In genomic region chr2:173751245-173751975, GRCh38 we compare ENCODE assay signal across 16 cellular contexts.
DNase-seq lines count a peak whose midpoint lies in the region; ATAC-seq and TF ChIP-seq lines count a peak whose summit lies in the region.
"Had no signal": no experiment of that assay in that cellular context is flagged by ENCODE, and none has a peak within 500 bp of the region (broad histone marks: within the 10 kb centered on the region; RNA-seq: fewer than 3 reads in every experiment).

No MANE protein-coding gene starts in this region.

- no peaks in the 10 kb centered on the region for H3K36me3 Mint-ChIP-seq in WTC11
- no peaks in the 10 kb centered on the region for H3K36me3 Mint-ChIP-seq in endodermal cell (ENCODE audit: low read depth)
- H3K36me3 Mint-ChIP-seq: CD4-positive, CD25-positive, alpha-beta regulatory T cell; IgD-negative memory B cell had no signal

- H3K9ac ChIP-seq in endodermal cell (ENCODE audit: extremely low read depth, low read length, poor library complexity, severe bottlenecking) (no peak overlapping the region), mesendoderm (ENCODE audit: low read length) (no peak overlapping the region)
- H3K9ac ChIP-seq: GM23248 had no signal

- H3K27me3 Mint-ChIP-seq in WTC11 (ENCODE audit: low read depth) (no peaks in the 10 kb centered on the region), endodermal cell (ENCODE audit: insufficient read depth) (no peaks in the 10 kb centered on the region)

- H3K23ac ChIP-seq in mesendoderm (ENCODE audit: low read length), result no peak overlapping the region

- H3K27me3 ChIP-seq in endodermal cell (ENCODE audit: control insufficient read depth, insufficient read depth, low read length, poor library complexity, severe bottlenecking) (no peaks in the 10 kb centered on the region), mesendoderm (ENCODE audit: insufficient read depth, low read length, poor library complexity) (no peaks in the 10 kb centered on the region)

- no peak overlapping the region for H2BK5ac ChIP-seq in mesendoderm (ENCODE audit: low read length)

- no peak overlapping the region for H3K56ac ChIP-seq in mesendoderm (ENCODE audit: low read length)

- H3K4ac ChIP-seq in mesendoderm (ENCODE audit: low read depth, low read length), result no peak overlapping the region

- CTCF ChIA-PET in WTC11 (lab: Charles Lee), result interaction anchor here (1.0 kb wide), 1 partner anchor 20 kb away, joined by 3 read pairs; no protein-coding TSS in a partner anchor

- H2AK5ac ChIP-seq in mesendoderm (ENCODE audit: low read length), result no peak overlapping the region

- H3K27ac ChIP-seq in endodermal cell (ENCODE audit: low read depth, low read length), result no peak overlapping the region
- H3K27ac ChIP-seq in mesendoderm (ENCODE audit: low read depth, low read length), result no peak overlapping the region
- H3K27ac ChIP-seq: GM23248 had no signal

- H2BK120ac ChIP-seq in mesendoderm (ENCODE audit: low read depth, low read length), result no peak overlapping the region

- H3K27ac Mint-ChIP-seq in WTC11 (no peak overlapping the region), endodermal cell (no peak overlapping the region)
- H3K27ac Mint-ChIP-seq: CD4-positive, CD25-positive, alpha-beta regulatory T cell; IgD-negative memory B cell had no signal

- H3K18ac ChIP-seq in mesendoderm (ENCODE audit: low read length), result no peak overlapping the region

- WGBS in endodermal cell (ENCODE audit: insufficient coverage in 1 of 2, insufficient read length in 1 of 2), 2 experiments, result 82 to 85% methylated on average over 7 to 9 of the region's 9 CpGs
- WGBS in mesendoderm (ENCODE audit: extremely low coverage, insufficient coverage, low lambda C conversion rate), result no CpG with 5 or more reads among the region's 9 CpGs

- no peak overlapping the region for H2BK15ac ChIP-seq in mesendoderm (replicated peaks; ENCODE audit: low read depth)

- H3K79me1 ChIP-seq in mesendoderm (ENCODE audit: low read length), result no peaks in the 10 kb centered on the region

- DNase-seq in WTC11 (ENCODE audit: low spot score) (no peak), endodermal cell (peak; percentile 53), mesendoderm (peak; percentile 24), activated T-cell treated with anti-CD3 and anti-CD28 coated beads for 4 hours (no peak), superior temporal gyrus (ENCODE audit: extremely low spot score) (no peak)
- DNase-seq in stimulated activated naive CD4-positive, alpha-beta T cell treated with Interleukin-2 at 50 U/mL for 16 hours (lab: John Stamatoyannopoulos, UW), result no peak
- DNase-seq: BE2C; C1 segment of cervical spinal cord; Caco-2; CD4-positive, CD25-positive, alpha-beta regulatory T cell; GDM1; H7; KG1 had no signal

- H4K8ac ChIP-seq in mesendoderm (ENCODE audit: low read depth, low read length), result no peak overlapping the region

- H3K4me3 Mint-ChIP-seq in WTC11 (no peak overlapping the region), endodermal cell (no peak overlapping the region)
- H3K4me3 Mint-ChIP-seq: CD4-positive, CD25-positive, alpha-beta regulatory T cell; IgD-negative memory B cell had no signal

- H3K4me3 ChIP-seq in endodermal cell (ENCODE audit: low read length) (no peak overlapping the region), mesendoderm (ENCODE audit: low read length) (no peak overlapping the region)
- H3K4me3 ChIP-seq: GM23248 had no signal

- H3K9me3 Mint-ChIP-seq in WTC11 (no peaks in the 10 kb centered on the region), endodermal cell (no peaks in the 10 kb centered on the region)
- H3K9me3 Mint-ChIP-seq: IgD-negative memory B cell had no signal

- H3K79me2 ChIP-seq in mesendoderm (ENCODE audit: control insufficient read depth, insufficient read depth, low read length), result no peaks in the 10 kb centered on the region

- H3K4me1 Mint-ChIP-seq in WTC11 (peaks cover 61% of the 10 kb centered on the region), endodermal cell (peaks cover 19% of the 10 kb centered on the region)
- H3K4me1 Mint-ChIP-seq: CD4-positive, CD25-positive, alpha-beta regulatory T cell had no signal

- ATAC-seq in WTC11, result peak; percentile 22
- no peak for ATAC-seq in HG03175 (IDR thresholded peaks at IDR 0.05; ENCODE audit: unreplicated experiment)

- TF ChIP-seq CTCF in WTC11 (IDR thresholded peaks at IDR 0.05) (no peak), endodermal cell (conservative IDR thresholded peaks at IDR 0.05) (no peak)

- no peak overlapping the region for H3K4me2 ChIP-seq in mesendoderm (ENCODE audit: low read length)

- H3K36me3 ChIP-seq in endodermal cell (ENCODE audit: control insufficient read depth, insufficient read depth, low read length) (no peaks in the 10 kb centered on the region), mesendoderm (ENCODE audit: control insufficient read depth, insufficient read depth, low read length) (no peaks in the 10 kb centered on the region)
- H3K36me3 ChIP-seq: BE2C had no signal

- no peaks in the 10 kb centered on the region for H3K9me3 ChIP-seq in endodermal cell (ENCODE audit: control insufficient read depth, low read length)
- H3K9me3 ChIP-seq: BE2C, Caco-2 had no signal

- POLR2A ChIA-PET in WTC11 (lab: Charles Lee), result no interaction called here

- H3K4me1 ChIP-seq in endodermal cell (ENCODE audit: control insufficient read depth, insufficient read depth, low read length) (no peaks in the 10 kb centered on the region), mesendoderm (ENCODE audit: control insufficient read depth, low read depth, low read length) (peaks cover 7% of the 10 kb centered on the region)
- H3K4me1 ChIP-seq: BE2C, Caco-2 had no signal

- no peak overlapping the region for H4K5ac ChIP-seq in mesendoderm (ENCODE audit: low read length)

TF ChIP-seq in WTC11, 78 proteins besides CTCF, POLR2A, EP300 and RAD21:
- TF ChIP-seq ZBTB21 (CRISPR knock-in tag; IDR thresholded peaks at IDR 0.05; ENCODE audit: borderline replicate concordance) (no peak), FOXK1 (CRISPR knock-in tag; IDR thresholded peaks at IDR 0.05) (no peak), E2F4 (CRISPR knock-in tag; IDR thresholded peaks at IDR 0.05; ENCODE audit: borderline replicate concordance, low read depth) (no peak), ZNF416 (CRISPR knock-in tag; IDR thresholded peaks at IDR 0.05) (no peak), ZNF263 (CRISPR knock-in tag; IDR thresholded peaks at IDR 0.05; ENCODE audit: low read depth) (no peak), CBFB (CRISPR knock-in tag; IDR thresholded peaks at IDR 0.05; ENCODE audit: low read depth) (no peak), ZNF317 (CRISPR knock-in tag; IDR thresholded peaks at IDR 0.05; ENCODE audit: borderline replicate concordance, low read depth) (no peak), PRRX2 (CRISPR knock-in tag; IDR thresholded peaks at IDR 0.05) (no peak), PREB (CRISPR knock-in tag; IDR thresholded peaks at IDR 0.05; ENCODE audit: borderline replicate concordance) (no peak), ZNF396 (CRISPR knock-in tag; IDR thresholded peaks at IDR 0.05; ENCODE audit: borderline replicate concordance) (no peak), TEAD4 (CRISPR knock-in tag; IDR thresholded peaks at IDR 0.05) (no peak), ATF6 (CRISPR knock-in tag; IDR thresholded peaks at IDR 0.05) (no peak)

Comparison
In these comparisons a context has a peak if more than half of its experiments do, and no peak if none do; other contexts are left out.
1. DNase-seq: peak in endodermal cell (single experiment) and mesendoderm (single experiment); none in WTC11 (single experiment), activated T-cell treated with anti-CD3 and anti-CD28 coated beads for 4 hours (single experiment), superior temporal gyrus (single experiment) and stimulated activated naive CD4-positive, alpha-beta T cell treated with Interleukin-2 at 50 U/mL for 16 hours (single experiment).